10 cellular contexts compared by ENCODE assay signal in the genomic region with DNA sequence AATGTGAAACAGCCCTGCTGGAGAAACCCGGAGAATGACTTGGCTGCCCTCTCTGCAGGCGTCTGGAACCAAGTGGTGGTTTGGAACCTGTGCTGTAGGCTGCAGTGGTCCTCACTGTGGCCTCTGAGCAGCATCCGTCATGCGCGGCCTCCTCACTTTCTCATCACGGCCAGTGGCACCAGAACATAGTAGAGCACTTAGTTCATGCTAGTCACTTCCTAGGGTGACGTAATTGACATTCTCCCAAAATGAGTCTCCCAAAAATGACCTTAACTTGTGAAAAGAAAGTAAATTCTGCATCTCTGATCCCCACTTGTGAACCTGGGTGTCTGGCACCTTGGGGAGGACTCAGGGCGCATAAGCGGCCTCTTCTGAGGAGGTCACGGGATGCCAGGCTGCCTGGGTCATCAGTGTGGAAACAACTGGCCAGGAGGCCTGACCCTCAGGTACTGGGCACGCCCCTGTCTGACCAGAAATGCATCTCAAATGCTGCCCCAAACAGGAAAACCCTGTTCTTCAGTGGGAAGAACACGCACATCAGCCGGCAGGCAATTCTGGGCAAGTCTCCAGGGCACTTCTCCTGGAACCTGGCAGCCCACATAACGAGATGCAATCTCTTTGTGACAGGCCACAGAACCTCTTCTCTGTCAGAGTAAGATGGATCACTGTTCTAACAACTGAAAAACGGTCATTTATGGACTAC. TPM values are rescaled to one million over a fixed set of nuclear protein-coding genes. Genes with fewer than 3 reads are reported as not detected.
A peak's percentile ranks its signal among the peaks of the same experiment; 100 is the strongest.
DNase-seq lines count a peak whose midpoint lies in the region; ATAC-seq, FAIRE-seq and TF ChIP-seq lines count a peak whose summit lies in the region.
"Had no signal": no experiment of that assay in that cellular context is flagged by ENCODE, and none has a peak within 500 bp of the region (broad histone marks: within the 10 kb centered on the region; RNA-seq: fewer than 3 reads in every experiment).

No MANE protein-coding gene starts in this region.

- H3K9me3 ChIP-seq in HepG2 (ENCODE audit: low read length) = no peaks in the 10 kb centered on the region
- no peaks in the 10 kb centered on the region for H3K9me3 ChIP-seq in right lobe of liver

- in situ Hi-C loops in HepG2 (cut with HindIII; ENCODE audit: extremely low pct_ligation_motif_present, low pct_unique_long_range_greater_than_20kb) = no loop called here

- TF ChIP-seq EP300 in HepG2 (IDR thresholded peaks at IDR 0.05; ENCODE audit: low read depth in 2 of 2, low read length in 2 of 2) (no peak), HepG2 (CRISPR knock-in tag; IDR thresholded peaks at IDR 0.05; ENCODE audit: borderline replicate concordance) (no peak)

- H3K27me3 ChIP-seq in HepG2 (ENCODE audit: control insufficient read depth in 1 of 2, insufficient read depth in 2 of 2, low read length in 2 of 2) (peaks cover 0 to 5% of the 10 kb centered on the region in 2 experiments; a peak in 2 of 5 replicates), right lobe of liver (no peaks in the 10 kb centered on the region)

- CTCF ChIA-PET in HepG2 (lab: Yijun Ruan, JAX; ENCODE audit: low intra/inter-chr PET ratio, low total read pairs) = no interaction called here
- CTCF ChIA-PET in activated naive CD4-positive, alpha-beta T cell treated with anti-CD3 and anti-CD28 coated beads, Interleukin-2, amount 10 ng/mL, durations not matched to agents 7 days and 5 days (lab: Charles Lee) = no interaction called here

- TF ChIP-seq POLR2A in HepG2 (IDR thresholded peaks at IDR 0.05; ENCODE audit: insufficient read depth in 1 of 2, low read depth in 2 of 2, low read length in 2 of 2) (no peak), right lobe of liver (IDR thresholded peaks at IDR 0.05) (no peak)

- 28% methylated on average over 11 of the region's 15 CpGs for WGBS in HepG2 (ENCODE audit: low lambda C conversion rate)
- WGBS in right lobe of liver (ENCODE audit: insufficient coverage, low coverage, low lambda C conversion rate, missing lambda C conversion rate) = 71% methylated on average over 6 of the region's 15 CpGs

- no peak overlapping the region for H3K9ac ChIP-seq in HepG2 (ENCODE audit: insufficient read depth, low read depth, low read length)

- no peaks in the 10 kb centered on the region for H4K20me1 ChIP-seq in HepG2 (ENCODE audit: insufficient read depth, low read length)

- H3K36me3 ChIP-seq in HepG2 (replicated peaks in 1 of 2; ENCODE audit: control insufficient read depth in 1 of 2, insufficient read depth in 2 of 2, low read length in 2 of 2) (no peaks in the 10 kb centered on the region), right lobe of liver (no peaks in the 10 kb centered on the region)

- TF ChIP-seq CTCF in HepG2 (CRISPR knock-in tag; IDR thresholded peaks at IDR 0.05) (no peak), right lobe of liver (IDR thresholded peaks at IDR 0.05) (no peak)

- H3K27ac ChIP-seq in HepG2 (ENCODE audit: extremely low read length, insufficient read depth, low read length) (no peak overlapping the region), right lobe of liver (no peak overlapping the region)

- H3K9me3 Mint-ChIP-seq in activated naive CD4-positive, alpha-beta T cell treated with anti-CD3 and anti-CD28 coated beads, Interleukin-2, amount 10 ng/mL, durations not matched to agents 7 days and 5 days = no peaks in the 10 kb centered on the region

- BruUV-seq in HepG2 (replicated peaks; lab: Mats Ljungman, UMichigan) = no TSS peak

- no peaks in the 10 kb centered on the region for H3K79me2 ChIP-seq in HepG2 (ENCODE audit: insufficient read depth, low read length)

- POLR2A ChIA-PET in HepG2 (lab: Yijun Ruan, JAX) = no interaction called here

- H3K4me1 ChIP-seq in HepG2 (ENCODE audit: insufficient read depth, low read length) (peaks cover 21% of the 10 kb centered on the region), right lobe of liver (no peaks in the 10 kb centered on the region)

- H3K36me3 Mint-ChIP-seq in activated naive CD4-positive, alpha-beta T cell treated with anti-CD3 and anti-CD28 coated beads, Interleukin-2, amount 10 ng/mL, durations not matched to agents 7 days and 5 days = no peaks in the 10 kb centered on the region

- H3K4me2 ChIP-seq in HepG2 (ENCODE audit: low read depth, low read length) = peak overlapping the region; percentile 18

- TF ChIP-seq RAD21 in HepG2 (CRISPR knock-in tag; IDR thresholded peaks at IDR 0.05) = no peak

- no peak overlapping the region for H3K27ac Mint-ChIP-seq in activated naive CD4-positive, alpha-beta T cell treated with anti-CD3 and anti-CD28 coated beads, Interleukin-2, amount 10 ng/mL, durations not matched to agents 7 days and 5 days

- H3K4me3 Mint-ChIP-seq in activated naive CD4-positive, alpha-beta T cell treated with anti-CD3 and anti-CD28 coated beads, Interleukin-2, amount 10 ng/mL, durations not matched to agents 7 days and 5 days = no peak overlapping the region

- no peak for DNase-seq in HepG2 (ENCODE audit: low spot score)
- DNase-seq in right lobe of liver = no peak
- DNase-seq in glomerular visceral epithelial cell (ENCODE audit: extremely low spot score) = peak; percentile 71
- no peak for DNase-seq in activated naive CD4-positive, alpha-beta T cell treated with anti-CD3 and anti-CD28 coated beads, Interleukin-2, amount 10 ng/mL, durations not matched to agents 7 days and 5 days
- DNase-seq in cortex of kidney (lab: John Stamatoyannopoulos, UW) = no peak
- DNase-seq: Calu3, kidney glomerular epithelial cell had no signal

- H3K4me3 ChIP-seq in HepG2 (replicated peaks in 1 of 3; ENCODE audit: insufficient read depth in 1 of 3, low read depth in 2 of 3, low read length in 3 of 3) (no peak overlapping the region), right lobe of liver (no peak overlapping the region)

- no peak overlapping the region for H2AFZ ChIP-seq in HepG2 (ENCODE audit: low read length)

- H3K27me3 Mint-ChIP-seq in activated naive CD4-positive, alpha-beta T cell treated with anti-CD3 and anti-CD28 coated beads, Interleukin-2, amount 10 ng/mL, durations not matched to agents 7 days and 5 days = peaks cover 42% of the 10 kb centered on the region

- H3K4me1 Mint-ChIP-seq in activated naive CD4-positive, alpha-beta T cell treated with anti-CD3 and anti-CD28 coated beads, Interleukin-2, amount 10 ng/mL, durations not matched to agents 7 days and 5 days = peaks cover 6% of the 10 kb centered on the region

- intact Hi-C loops in HepG2 (cut with micrococcal nuclease; ENCODE audit: unreplicated experiment) (no loop called here), right lobe of liver (cut with DNase I) (no loop called here)

- FAIRE-seq in HepG2 (lab: Jason Lieb, UNC) = no peak

- ATAC-seq in HepG2 = peak; percentile 54; the same call in 2 of the 3 replicates
- ATAC-seq in right lobe of liver = no peak
- ATAC-seq in SK-N-SH treated with all-trans-retinoic acid at 6 μM for 48 hours = peak; percentile 68
- no peak for ATAC-seq in HG03520 (IDR thresholded peaks at IDR 0.05; ENCODE audit: unreplicated experiment)
- no peak for ATAC-seq in HG03432 (IDR thresholded peaks at IDR 0.05; ENCODE audit: unreplicated experiment)

TF ChIP-seq in HepG2, 621 proteins besides CTCF, POLR2A, EP300 and RAD21:
- TF ChIP-seq TCF7 (IDR thresholded peaks at IDR 0.05; ENCODE audit: low read depth) (no peak), NFATC3 (CRISPR knock-in tag; IDR thresholded peaks at IDR 0.05) (peak; percentile 63; the same call in 1 of the 2 replicates)

TF ChIP-seq in SK-N-SH treated with all-trans-retinoic acid at 6 μM for 48 hours, 23 proteins besides CTCF, POLR2A, EP300 and RAD21 (continues in another document):
- no peak for TF ChIP-seq CSDC2 (CRISPR knock-in tag; IDR thresholded peaks at IDR 0.05)
- peak; percentile 82 for TF ChIP-seq ISL1 (CRISPR knock-in tag; IDR thresholded peaks at IDR 0.05)
- peak; percentile 91 for TF ChIP-seq TCF4 (CRISPR knock-in tag; IDR thresholded peaks at IDR 0.05; ENCODE audit: borderline replicate concordance)

RNA-seq across cellular contexts. Expression of a gene that starts 36.6 kb away (rescaled TPM):
- total RNA-seq in HepG2 (2016; rRNA removed; fragmentation: Illumina TruSeq; extraction: Trizol) = 44.4 and 72.5 TPM in 2 replicates
- 6.8 and 7.6 TPM in 2 replicates for total RNA-seq in HepG2 (2016; cell fraction: cytosol; rRNA removed; fragmentation: Illumina TruSeq; extraction: Trizol; ENCODE audit: low read depth)
- total RNA-seq in HepG2 (2016; cell fraction: insoluble cytoplasmic fraction; rRNA removed; fragmentation: Illumina TruSeq; extraction: Trizol) = 46.0 and 76.9 TPM in 2 replicates
- total RNA-seq in HepG2 (2016; cell fraction: membrane; rRNA removed; fragmentation: Illumina TruSeq; extraction: Trizol) = 15.0 and 16.7 TPM in 2 replicates
- 82.4 and 88.6 TPM in 2 replicates for total RNA-seq in HepG2 (2016; cell fraction: nucleus; rRNA removed; fragmentation: Illumina TruSeq; extraction: Trizol)
- 47.7 and 56.2 TPM in 2 replicates for polyA plus RNA-seq in HepG2 (2011; rRNA removed)
- 32.9 and 40.4 TPM in 2 replicates for polyA plus RNA-seq in HepG2 (2011; cell fraction: cytosol; rRNA removed)
- 28.2 and 31.0 TPM in 2 replicates for polyA plus RNA-seq in HepG2 (2011; cell fraction: nucleus; rRNA removed)
- 47.9 and 52.1 TPM in 2 replicates for polyA plus RNA-seq in HepG2 (2012)
- 3.6 and 5.4 TPM in 2 replicates for polyA plus RNA-seq in HepG2 (2016; cell fraction: cytosol; fragmentation: Illumina TruSeq; extraction: Trizol; ENCODE audit: low read depth)
- 35.3 and 36.1 TPM in 2 replicates for polyA plus RNA-seq in HepG2 (2016; cell fraction: insoluble cytoplasmic fraction; fragmentation: Illumina TruSeq; extraction: Trizol; ENCODE audit: low read depth)
- polyA plus RNA-seq in HepG2 (2016; cell fraction: membrane; fragmentation: Illumina TruSeq; extraction: Trizol; ENCODE audit: low read depth) = 7.1 and 8.1 TPM in 2 replicates
- polyA plus RNA-seq in HepG2 (2016; cell fraction: nucleus; fragmentation: Illumina TruSeq; extraction: Trizol; ENCODE audit: insufficient read depth, low read depth) = 96.6 and 105 TPM in 2 replicates
- polyA minus RNA-seq in HepG2 (2011; rRNA and poly(A)+ RNA removed; ENCODE audit: low replicate concordance) = 50.1 and 52.0 TPM in 2 replicates
- polyA minus RNA-seq in HepG2 (2011; cell fraction: cytosol; rRNA and poly(A)+ RNA removed) = 41.7 and 44.7 TPM in 2 replicates
- 76.3 and 80.4 TPM in 2 replicates for polyA minus RNA-seq in HepG2 (2011; cell fraction: nucleus; rRNA and poly(A)+ RNA removed)
- total RNA-seq in right lobe of liver = 10 to 100 TPM; 12.4 to 25.3 (median 19.3) TPM

Comparison
In these comparisons a context has a peak if more than half of its experiments do, and no peak if none do; other contexts are left out.
1. ATAC-seq: peak in HepG2 (single experiment) and SK-N-SH treated with all-trans-retinoic acid at 6 μM for 48 hours (single experiment); none in right lobe of liver (0 of 4), HG03520 (single experiment) and HG03432 (single experiment).